In genomic region chr10:63128443-63128842, GRCh38 we compare ENCODE assay signal across 14 cellular contexts.
"Had no signal": no experiment of that assay in that cellular context is flagged by ENCODE, and none has a peak within 500 bp of the region (broad histone marks: within the 10 kb centered on the region; RNA-seq: fewer than 3 reads in every experiment).

No MANE protein-coding gene starts in this region.

- ATAC-seq: activated CD8-positive, alpha-beta T cell treated with anti-CD3 and anti-CD28 coated beads for 36 hours; activated T-cell treated with anti-CD3 and anti-CD28 coated beads, Interleukin-2, amount 50 U/mL, for 4 hours; effector memory CD8-positive, alpha-beta T cell; natural killer cell; T-helper 17 cell had no signal

- DNase-seq: activated CD4-positive, alpha-beta T cell treated with anti-CD3 and anti-CD28 coated beads for 4 hours; activated CD8-positive, alpha-beta T cell treated with anti-CD3 and anti-CD28 coated beads for 36 hours; activated effector memory CD4-positive, alpha-beta T cell treated with Interleukin-2 at 50 U/mL for 16 hours; activated T-cell treated with anti-CD3 and anti-CD28 coated beads, Interleukin-2, amount 50 U/mL, for 4 hours; amygdala; effector memory CD8-positive, alpha-beta T cell; left ventricle myocardium inferior; natural killer cell; posterior cingulate gyrus; stimulated activated CD4-positive, alpha-beta T cell treated with anti-CD3 and anti-CD28 coated beads, Interleukin-2, amount 100 ng/mL, for 48 hours; stimulated activated naive CD4-positive, alpha-beta T cell treated with Interleukin-2 at 50 U/mL for 16 hours; T-helper 17 cell; upper lobe of left lung had no signal

- H3K9me3 ChIP-seq: left ventricle myocardium inferior, upper lobe of left lung had no signal

- H3K4me3 ChIP-seq: left ventricle myocardium inferior, upper lobe of left lung had no signal

- H3K27me3 ChIP-seq: upper lobe of left lung had no signal

- FAIRE-seq: keratinocyte had no signal

- H3K36me3 ChIP-seq: left ventricle myocardium inferior, upper lobe of left lung had no signal

- H3K27ac ChIP-seq: left ventricle myocardium inferior, upper lobe of left lung had no signal
